Comparison of ENCODE assay signal across 25 cellular contexts in genomic region chr22:23076896-23077572, GRCh38. TPM values are rescaled to one million over a fixed set of nuclear protein-coding genes. Genes with fewer than 3 reads are reported as not detected.
DNase-seq lines count a peak whose midpoint lies in the region; ATAC-seq, FAIRE-seq and TF ChIP-seq lines count a peak whose summit lies in the region.
"Had no signal": no experiment of that assay in that cellular context is flagged by ENCODE, and none has a peak within 500 bp of the region (broad histone marks: within the 10 kb centered on the region; RNA-seq: fewer than 3 reads in every experiment).

No MANE protein-coding gene starts in this region.

- H3K4me1 ChIP-seq in BLaER1 = peaks cover 97% of the 10 kb centered on the region
- peaks cover 0 to 4% (median under 1%) of the 10 kb centered on the region in 4 experiments; a peak in 3 of 7 replicates for H3K4me1 ChIP-seq in H1 (replicated peaks in 1 of 4; ENCODE audit: control insufficient read depth in 3 of 4, insufficient read depth in 4 of 4, low read length in 3 of 4)
- H3K4me1 ChIP-seq in adrenal gland (replicated peaks in 1 of 2) = peaks cover 8 to 32% of the 10 kb centered on the region in 2 donors

- H3K36me3 Mint-ChIP-seq in chondrocyte (ENCODE audit: low read depth) = no peaks in the 10 kb centered on the region
- H3K36me3 Mint-ChIP-seq: CD4-positive, alpha-beta memory T cell; IgD-negative memory B cell had no signal

- no peak overlapping the region for H4K5ac ChIP-seq in H1 (ENCODE audit: insufficient read length, low read depth, low read length)

- H3K27me3 Mint-ChIP-seq in chondrocyte (ENCODE audit: low read depth) = no peaks in the 10 kb centered on the region

- H3K4me3 ChIP-seq in BLaER1 (no peak overlapping the region), H1 (ENCODE audit: extremely low read depth in 1 of 4, insufficient read depth in 2 of 4, low read depth in 3 of 4, low read length in 4 of 4) (no peak overlapping the region), adrenal gland (no peak overlapping the region)
- H3K4me3 ChIP-seq: GM23248 had no signal

- H3K27ac Mint-ChIP-seq in chondrocyte (ENCODE audit: unreplicated experiment) = no peak overlapping the region

- H3K18ac ChIP-seq in H1 (ENCODE audit: extremely low read depth, low read length) = no peak overlapping the region

- no peak overlapping the region for H2AFZ ChIP-seq in H1 (ENCODE audit: low read length)
- H2AFZ ChIP-seq: GM23248 had no signal

- H3K14ac ChIP-seq in H1 (ENCODE audit: insufficient read length) = no peak overlapping the region

- H3K9me3 ChIP-seq in BLaER1 = peaks cover 6% of the 10 kb centered on the region; the same call in 1 of the 2 replicates
- no peaks in the 10 kb centered on the region for H3K9me3 ChIP-seq in H1 (ENCODE audit: insufficient read depth in 2 of 2, low read depth in 1 of 2, low read length in 1 of 2)
- H3K9me3 ChIP-seq in adrenal gland (replicated peaks in 1 of 3) = no peaks in the 10 kb centered on the region
- H3K9me3 ChIP-seq: BE2C, Caco-2 had no signal

- no peak for TF ChIP-seq RAD21 in H1 (IDR thresholded peaks at IDR 0.05 in 1 of 2, conservative IDR thresholded peaks at IDR 0.05 in 1 of 2; ENCODE audit: low read depth in 2 of 2, low read length in 2 of 2)

- H4K20me1 ChIP-seq in BLaER1 = peaks cover 99% of the 10 kb centered on the region
- peaks cover 5 to 18% of the 10 kb centered on the region in 2 experiments for H4K20me1 ChIP-seq in H1 (replicated peaks in 1 of 2; ENCODE audit: control insufficient read depth in 1 of 2, insufficient read depth in 2 of 2, low read length in 2 of 2)

- no peak overlapping the region for H3K27ac ChIP-seq in BLaER1
- peak overlapping the region; percentile 12; the same call in 1 of the 2 replicates for H3K27ac ChIP-seq in C4-2B
- no peak overlapping the region for H3K27ac ChIP-seq in H1 (ENCODE audit: low read depth, low read length)
- peak overlapping the region; percentile 84 for H3K27ac ChIP-seq in substantia nigra (ENCODE audit: low read depth, low read length, poor library complexity, severe bottlenecking)
- H3K27ac ChIP-seq in adrenal gland = peak overlapping the region in 1 of 5 donors; percentile 67
- H3K27ac ChIP-seq: GM23248 had no signal

- no peaks in the 10 kb centered on the region; the same call in none of the 2 replicates for H3K79me1 ChIP-seq in H1 (ENCODE audit: low read depth, low read length)

- H3K23me2 ChIP-seq in H1 (ENCODE audit: low read depth, low read length) = no peaks in the 10 kb centered on the region

- no peak for FAIRE-seq in H1 (lab: Jason Lieb, UNC)
- FAIRE-seq: GM12891 had no signal

- no peak overlapping the region for H2BK12ac ChIP-seq in H1 (ENCODE audit: low read depth, low read length)

- no peak for ATAC-seq in HG03354 (IDR thresholded peaks at IDR 0.05; ENCODE audit: poor library complexity, severe bottlenecking, unreplicated experiment)

- no peak overlapping the region; the same call in 1 of the 2 replicates for H4K8ac ChIP-seq in H1 (ENCODE audit: extremely low read depth, insufficient read depth, low read length)

- TF ChIP-seq POLR2A in H1 (IDR thresholded peaks at IDR 0.05; ENCODE audit: control extremely low read depth in 1 of 2, low read depth in 2 of 2, low read length in 2 of 2) = no peak
- TF ChIP-seq POLR2A in adrenal gland (IDR thresholded peaks at IDR 0.05) = no peak

- no peak for TF ChIP-seq EP300 in H1 (IDR thresholded peaks at IDR 0.05; ENCODE audit: borderline replicate concordance in 1 of 2, low read depth in 2 of 2, low read length in 2 of 2)

- CTCF ChIA-PET in H1 (lab: Charles Lee; ENCODE audit: partially characterized antibody) = interaction anchor here (1.2 to 1.7 kb wide), 5 partner anchors 9 to 51 kb away, joined by 3 to 7 read pairs (median 5); no protein-coding TSS in a partner anchor

- no peak overlapping the region for H3K56ac ChIP-seq in H1 (replicated peaks; ENCODE audit: insufficient read length, low read depth, low read length)

- no peak overlapping the region for H3K4ac ChIP-seq in H1 (replicated peaks; ENCODE audit: insufficient read length, low read depth, low read length)

- H2BK20ac ChIP-seq in H1 (ENCODE audit: low read length) = no peak overlapping the region

- no peak overlapping the region for H3K9ac ChIP-seq in BLaER1
- H3K9ac ChIP-seq in H1 (replicated peaks in 1 of 4; ENCODE audit: extremely low read depth in 1 of 4, low read depth in 3 of 4, low read length in 3 of 4) = no peak overlapping the region
- H3K9ac ChIP-seq: GM23248 had no signal

- H3K4me3 Mint-ChIP-seq in chondrocyte (ENCODE audit: unreplicated experiment) = no peak overlapping the region
- H3K4me3 Mint-ChIP-seq: CD4-positive, alpha-beta memory T cell; IgD-negative memory B cell had no signal

- POLR2A ChIA-PET in H1 (lab: Charles Lee; ENCODE audit: partially characterized antibody) = interaction anchor here (1.0 to 1.5 kb wide), 2 partner anchors 10 to 12 kb away, joined by 3 read pairs; no protein-coding TSS in a partner anchor

- H2BK15ac ChIP-seq in H1 (ENCODE audit: low read length) = no peak overlapping the region

- DNase-seq in H1 (ENCODE audit: low read depth in 1 of 2, low spot score in 2 of 2) (no peak), substantia nigra (lab: John Stamatoyannopoulos, UW) (no peak), adrenal gland (no peak), chondrocyte (ENCODE audit: low spot score) (no peak)
- DNase-seq: BE2C; Caco-2; CD4-positive, alpha-beta memory T cell; DND-41; GM23248; HCEC 1CT; Karpas-422; MV-4-11; NCI-H1105 treated with DMSO at 0.1 percent for 48 hours; NCI-H1694; NCI-H2081; NCI-H2171; NCI-H345; NCI-H524; NCI-H82; Right ventricle myocardium superior had no signal

- no peak overlapping the region for H2AK5ac ChIP-seq in H1 (ENCODE audit: low read depth, low read length)

- TF ChIP-seq CTCF in C4-2B (conservative IDR thresholded peaks at IDR 0.05) = no peak
- no peak for TF ChIP-seq CTCF in H1 (IDR thresholded peaks at IDR 0.05; ENCODE audit: control extremely low read depth in 1 of 3, insufficient read depth in 1 of 3, low read depth in 1 of 3, low read length in 3 of 3)
- no peak for TF ChIP-seq CTCF in adrenal gland (IDR thresholded peaks at IDR 0.05)
- TF ChIP-seq CTCF in chondrocyte (IDR thresholded peaks at IDR 0.05) = no peak

- H3K4me2 ChIP-seq in BLaER1 (peak overlapping the region; percentile 99), H1 (ENCODE audit: insufficient read depth in 1 of 2, low read depth in 2 of 2, low read length in 2 of 2) (no peak overlapping the region)

- 88% methylated on average over 10 of the region's 10 CpGs; no CpG with 5 or more reads in 1 of the 2 experiments for WGBS in H1 (ENCODE audit: extremely low coverage in 1 of 2, insufficient coverage in 1 of 2, insufficient read length in 1 of 2, insufficient replicate concordance in 2 of 2, low coverage in 1 of 2, low lambda C conversion rate in 2 of 2, missing lambda C conversion rate in 1 of 2), 2 experiments
- WGBS in adrenal gland, 4 donors = 93 to 96% (median 96%) methylated on average over 10 of the region's 10 CpGs

- H3K27me3 ChIP-seq in BLaER1 (peaks cover 11% of the 10 kb centered on the region), H1 (replicated peaks in 1 of 4; ENCODE audit: control insufficient read depth in 3 of 4, extremely low read depth in 1 of 4, insufficient read depth in 3 of 4, low read length in 3 of 4) (peaks cover 0 to 9% (median 6%) of the 10 kb centered on the region in 4 experiments; a peak in 5 of 7 replicates), adrenal gland (no peaks in the 10 kb centered on the region)
- H3K27me3 ChIP-seq: BE2C had no signal

- H4K91ac ChIP-seq in H1 (replicated peaks; ENCODE audit: insufficient read length, low read length) = no peak overlapping the region

- no peaks in the 10 kb centered on the region for H3K79me2 ChIP-seq in H1 (ENCODE audit: control insufficient read depth in 1 of 2, insufficient read depth in 2 of 2, low read length in 2 of 2)

- intact Hi-C loops in adrenal gland (cut with DNase I) = loop anchor here in 1 of 2 donors (10.0 kb wide), 2 partner anchors 62 to 78 kb away; no protein-coding TSS in a partner anchor

- H3K4me1 Mint-ChIP-seq in chondrocyte (ENCODE audit: low read depth) = peaks cover 6% of the 10 kb centered on the region

- no peak overlapping the region for H3K23ac ChIP-seq in H1 (ENCODE audit: insufficient read length)

- 0 out of 2 replicates have a peak overlapping the region, but pooled peaks have one; percentile 18 for H2BK5ac ChIP-seq in H1 (ENCODE audit: low read depth, low read length)

- H3K9me3 Mint-ChIP-seq in chondrocyte (ENCODE audit: low read depth) = no peaks in the 10 kb centered on the region
- H3K9me3 Mint-ChIP-seq: CD4-positive, alpha-beta memory T cell had no signal

- peaks cover 34% of the 10 kb centered on the region for H3K36me3 ChIP-seq in BLaER1
- no peaks in the 10 kb centered on the region for H3K36me3 ChIP-seq in H1 (ENCODE audit: control insufficient read depth in 2 of 4, insufficient read depth in 4 of 4, low read length in 3 of 4)
- H3K36me3 ChIP-seq in adrenal gland (replicated peaks in 1 of 2) = no peaks in the 10 kb centered on the region
- H3K36me3 ChIP-seq: BE2C had no signal

- H2BK120ac ChIP-seq in H1 (replicated peaks; ENCODE audit: low read depth, low read length) = no peak overlapping the region

TF ChIP-seq in H1, 55 proteins besides CTCF, POLR2A, EP300 and RAD21 (continues in another document):
- TF ChIP-seq CTBP2 (IDR thresholded peaks at IDR 0.05; ENCODE audit: borderline replicate concordance, insufficient read depth, insufficient read length, low read length) = no peak
- TF ChIP-seq CBX8 (IDR thresholded peaks at IDR 0.05; ENCODE audit: borderline replicate concordance, low read depth, low read length) = no peak
- TF ChIP-seq MAFK (IDR thresholded peaks at IDR 0.05; ENCODE audit: low read depth, low read length) = no peak
- TF ChIP-seq RFX5 (IDR thresholded peaks at IDR 0.05; ENCODE audit: borderline replicate concordance, low read depth, low read length) = no peak
- TF ChIP-seq POLR2AphosphoS5 (IDR thresholded peaks at IDR 0.05; ENCODE audit: low read depth, low read length) = no peak
- TF ChIP-seq KDM5A (IDR thresholded peaks at IDR 0.05; ENCODE audit: low read length) = no peak
- TF ChIP-seq YY1 (IDR thresholded peaks at IDR 0.05; ENCODE audit: low read depth, low read length) = no peak

RNA-seq across cellular contexts. Expression of gene GNAZ, which starts 6.7 kb away (rescaled TPM):
- 9.6 and 9.7 TPM in 2 replicates for total RNA-seq in H1 (2021; fragmentation: NEBNext Ultra II Directional; extraction: Animal tissue kit (Norgen Biotek cat#: 25700))
- polyA plus RNA-seq in H1 (2011; rRNA removed) = 6.6 and 6.9 TPM in 2 replicates
- polyA plus RNA-seq in H1 (2011; cell fraction: cytosol; rRNA removed) = 7.7 TPM
- polyA plus RNA-seq in H1 (2011; cell fraction: nucleus; rRNA removed) = 7.4 TPM
- 5.7 to 7.8 TPM (median 6.8 TPM) in 4 replicates for polyA plus RNA-seq in H1 (2012, experiment 1 of 2)
- 4.4 TPM for polyA plus RNA-seq in H1 (2012, experiment 2 of 2)
- polyA plus RNA-seq in H1 (2013, experiment 1 of 2) = 5.3 TPM
- polyA plus RNA-seq in H1 (2013, experiment 2 of 2) = 5.5 TPM
- 6.4 and 7.5 TPM in 2 replicates for polyA minus RNA-seq in H1 (2011; rRNA and poly(A)+ RNA removed)
- 5.6 TPM for polyA minus RNA-seq in H1 (2011; cell fraction: cytosol; rRNA and poly(A)+ RNA removed)
- polyA minus RNA-seq in H1 (2011; cell fraction: nucleus; rRNA and poly(A)+ RNA removed) = 4.3 TPM
- 10 to 100 TPM in 4 of 8 donors, 1 to 10 TPM in 4; 6.3 to 70.8 (median 10.5) TPM for total RNA-seq in adrenal gland
- polyA plus RNA-seq in adrenal gland = 10 to 100 TPM in 1 of 3 donors, 1 to 10 TPM in 2; 3.7 to 14.4 (median 6.8) TPM
- 3.9 to 4.9 TPM (median 4.5 TPM) in 3 replicates for total RNA-seq in chondrocyte

Comparison
In these comparisons a context has a peak if more than half of its experiments do, and no peak if none do; other contexts are left out.
1. H3K27ac ChIP-seq: peak in C4-2B (single experiment) and substantia nigra (single experiment); none in BLaER1 (single experiment) and H1 (single experiment).